ENCODE assay signal across 24 cellular contexts in the genomic region with DNA sequence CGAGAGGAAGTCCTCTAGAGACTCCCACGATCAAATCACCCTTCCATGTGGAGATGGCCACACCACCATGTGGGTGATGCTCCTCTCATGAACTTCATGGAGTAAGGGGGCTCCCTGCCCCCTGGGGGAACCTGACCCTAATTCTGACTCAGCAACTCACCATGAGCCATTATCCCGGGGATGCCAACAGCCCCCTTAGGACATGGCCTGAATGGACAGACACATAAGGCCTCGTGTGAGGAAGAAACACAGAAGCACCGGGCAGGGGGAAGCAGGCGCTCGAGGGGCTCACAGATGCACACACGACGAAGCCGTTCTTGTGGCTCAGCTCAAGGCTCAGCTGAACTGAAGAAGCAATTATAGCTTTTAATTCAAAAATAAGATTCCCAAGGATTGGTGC.
A peak's percentile ranks its signal among the peaks of the same experiment; 100 is the strongest.
DNase-seq lines count a peak whose midpoint lies in the region; ATAC-seq, FAIRE-seq and TF ChIP-seq lines count a peak whose summit lies in the region.
"Had no signal": no experiment of that assay in that cellular context is flagged by ENCODE, and none has a peak within 500 bp of the region (broad histone marks: within the 10 kb centered on the region; RNA-seq: fewer than 3 reads in every experiment).

No MANE protein-coding gene starts in this region.

- TF ChIP-seq RAD21 in HepG2 (CRISPR knock-in tag; IDR thresholded peaks at IDR 0.05) = no peak

- H2AFZ ChIP-seq in HepG2 (ENCODE audit: low read length) (no peak overlapping the region), neuronal stem cell (ENCODE audit: low read length) (no peak overlapping the region)
- H2AFZ ChIP-seq: GM23248 had no signal

- DNase-seq in HepG2 (ENCODE audit: low spot score) = no peak
- no peak for DNase-seq in right lobe of liver
- no peak for DNase-seq in neuronal stem cell (ENCODE audit: low spot score)
- DNase-seq in stimulated activated naive B cell treated with anti-CD40 and anti-IgM and Interleukin-4, amounts not matched to agents 10 μg/mL and 1 μg/mL and 100 μg/mL, for 72 hours = no peak
- DNase-seq in caudate nucleus (lab: John Stamatoyannopoulos, UW) = no peak
- DNase-seq in left ventricle myocardium inferior = no peak
- DNase-seq: Caco-2; CD4-positive, CD25-positive, alpha-beta regulatory T cell; CD8-positive, alpha-beta T cell; DMS153; DND-41; GM23248; H7; HCEC 1CT had no signal

- no peak for ATAC-seq in HepG2
- no peak for ATAC-seq in right lobe of liver
- ATAC-seq in stimulated activated naive B cell treated with anti-CD40 and anti-IgM and Interleukin-4, amounts not matched to agents 10 μg/mL and 1 μg/mL and 100 μg/mL, for 72 hours (replicated peaks) = no peak
- no peak for ATAC-seq in GM19455 (IDR thresholded peaks at IDR 0.05; ENCODE audit: unreplicated experiment)
- ATAC-seq: CD8-positive, alpha-beta T cell had no signal

- FAIRE-seq in HepG2 (lab: Jason Lieb, UNC) = no peak
- FAIRE-seq: A204.1, G401.6, GM12892, H1 had no signal

- 93% methylated on average over 9 of the region's 10 CpGs for WGBS in HepG2 (ENCODE audit: low lambda C conversion rate)
- 88% methylated on average over 3 of the region's 10 CpGs for WGBS in right lobe of liver (ENCODE audit: insufficient coverage, low coverage, low lambda C conversion rate, missing lambda C conversion rate)
- no CpG with 5 or more reads among the region's 10 CpGs for WGBS in neuronal stem cell (ENCODE audit: extremely low coverage in 2 of 2, insufficient read length in 2 of 2, insufficient replicate concordance in 1 of 2), 2 donors

- no peak overlapping the region for H2BK15ac ChIP-seq in neuronal stem cell (ENCODE audit: low read length)

- no peaks in the 10 kb centered on the region for H3K79me1 ChIP-seq in neuronal stem cell (ENCODE audit: low read depth, low read length)

- H3K4me1 Mint-ChIP-seq in stimulated activated naive B cell treated with anti-CD40 and anti-IgM and Interleukin-4, amounts not matched to agents 10 μg/mL and 1 μg/mL and 100 μg/mL, for 72 hours = peaks cover 7 to 8% of the 10 kb centered on the region in 2 donors
- H3K4me1 Mint-ChIP-seq: B cell had no signal

- H3K36me3 ChIP-seq in HepG2 (replicated peaks in 1 of 2; ENCODE audit: control insufficient read depth in 1 of 2, insufficient read depth in 2 of 2, low read length in 2 of 2) = peaks cover 19 to 56% of the 10 kb centered on the region in 2 experiments; a peak in 4 of 5 replicates
- H3K36me3 ChIP-seq in right lobe of liver = peaks cover 0 to 20% (median 2%) of the 10 kb centered on the region in 4 donors
- peaks cover 22 to 63% of the 10 kb centered on the region in 2 donors for H3K36me3 ChIP-seq in neuronal stem cell (replicated peaks in 1 of 2; ENCODE audit: control insufficient read depth in 2 of 2, insufficient read depth in 2 of 2, low read length in 2 of 2)
- peaks cover 67% of the 10 kb centered on the region for H3K36me3 ChIP-seq in left ventricle myocardium inferior

- H3K27ac ChIP-seq in HepG2 (ENCODE audit: extremely low read length, insufficient read depth, low read length) (no peak overlapping the region), right lobe of liver (no peak overlapping the region), neuronal stem cell (replicated peaks; ENCODE audit: low read length) (no peak overlapping the region), temporal lobe (ENCODE audit: low read depth, low read length) (peak overlapping the region; percentile 58), caudate nucleus (ENCODE audit: low read depth, low read length) (no peak overlapping the region), left ventricle myocardium inferior (replicated peaks) (no peak overlapping the region)
- H3K27ac ChIP-seq: 22Rv1, BLaER1, C4-2B, GM23248 had no signal

- H3K27me3 ChIP-seq in HepG2 (ENCODE audit: control insufficient read depth in 1 of 2, insufficient read depth in 2 of 2, low read length in 2 of 2) (no peaks in the 10 kb centered on the region), right lobe of liver (no peaks in the 10 kb centered on the region), neuronal stem cell (ENCODE audit: control insufficient read depth in 3 of 3, insufficient read depth in 3 of 3, low read depth in 1 of 3, low read length in 3 of 3) (no peaks in the 10 kb centered on the region), left ventricle myocardium inferior (ENCODE audit: low read depth) (no peaks in the 10 kb centered on the region)
- H3K27me3 ChIP-seq: BLaER1 had no signal

- peak overlapping the region; percentile 10 for H2BK5ac ChIP-seq in neuronal stem cell (ENCODE audit: low read length)

- H3K18ac ChIP-seq in neuronal stem cell (ENCODE audit: low read length) = no peak overlapping the region

- H3K4me3 Mint-ChIP-seq in stimulated activated naive B cell treated with anti-CD40 and anti-IgM and Interleukin-4, amounts not matched to agents 10 μg/mL and 1 μg/mL and 100 μg/mL, for 72 hours = no peak overlapping the region
- H3K4me3 Mint-ChIP-seq: B cell; CD4-positive, CD25-positive, alpha-beta regulatory T cell; CD8-positive, alpha-beta T cell had no signal

- TF ChIP-seq POLR2A in HepG2 (IDR thresholded peaks at IDR 0.05; ENCODE audit: insufficient read depth in 1 of 2, low read depth in 2 of 2, low read length in 2 of 2) (no peak), right lobe of liver (IDR thresholded peaks at IDR 0.05) (no peak)

- H3K9ac ChIP-seq in HepG2 (ENCODE audit: insufficient read depth, low read depth, low read length) = no peak overlapping the region
- H3K9ac ChIP-seq in neuronal stem cell (ENCODE audit: low read depth, low read length, poor library complexity) = no peak overlapping the region
- H3K9ac ChIP-seq: BLaER1, GM23248 had no signal

- no peaks in the 10 kb centered on the region for H3K27me3 Mint-ChIP-seq in stimulated activated naive B cell treated with anti-CD40 and anti-IgM and Interleukin-4, amounts not matched to agents 10 μg/mL and 1 μg/mL and 100 μg/mL, for 72 hours
- H3K27me3 Mint-ChIP-seq: B cell; CD4-positive, CD25-positive, alpha-beta regulatory T cell had no signal

- H4K91ac ChIP-seq in neuronal stem cell (ENCODE audit: low read depth, low read length, poor library complexity) = no peak overlapping the region

- H2AK5ac ChIP-seq in neuronal stem cell (ENCODE audit: low read depth, low read length) = no peak overlapping the region

- H3K9me3 Mint-ChIP-seq in stimulated activated naive B cell treated with anti-CD40 and anti-IgM and Interleukin-4, amounts not matched to agents 10 μg/mL and 1 μg/mL and 100 μg/mL, for 72 hours = no peaks in the 10 kb centered on the region
- H3K9me3 Mint-ChIP-seq: CD8-positive, alpha-beta T cell had no signal

- no peak overlapping the region for H4K8ac ChIP-seq in neuronal stem cell (ENCODE audit: low read depth, low read length)

- H2BK120ac ChIP-seq in neuronal stem cell (ENCODE audit: low read depth, low read length) = no peak overlapping the region

- no peaks in the 10 kb centered on the region for H3K4me1 ChIP-seq in HepG2 (ENCODE audit: insufficient read depth, low read length)
- no peaks in the 10 kb centered on the region for H3K4me1 ChIP-seq in right lobe of liver
- no peaks in the 10 kb centered on the region for H3K4me1 ChIP-seq in neuronal stem cell (ENCODE audit: control insufficient read depth in 2 of 2, insufficient read depth in 1 of 2, low read depth in 1 of 2, low read length in 2 of 2)
- H3K4me1 ChIP-seq in left ventricle myocardium inferior = peaks cover 44% of the 10 kb centered on the region
- H3K4me1 ChIP-seq: Caco-2 had no signal

- H2BK12ac ChIP-seq in neuronal stem cell (ENCODE audit: low read length) = no peak overlapping the region

- in situ Hi-C loops in HepG2 (cut with HindIII; ENCODE audit: extremely low pct_ligation_motif_present, low pct_unique_long_range_greater_than_20kb) = no loop called here

- H3K27ac Mint-ChIP-seq in stimulated activated naive B cell treated with anti-CD40 and anti-IgM and Interleukin-4, amounts not matched to agents 10 μg/mL and 1 μg/mL and 100 μg/mL, for 72 hours = peak overlapping the region; percentile 84
- H3K27ac Mint-ChIP-seq: B cell; CD4-positive, CD25-positive, alpha-beta regulatory T cell; CD8-positive, alpha-beta T cell had no signal

- H3K14ac ChIP-seq in neuronal stem cell (ENCODE audit: low read length) = no peak overlapping the region

- H3K9me3 ChIP-seq in HepG2 (ENCODE audit: low read length) (no peaks in the 10 kb centered on the region), right lobe of liver (no peaks in the 10 kb centered on the region), neuronal stem cell (replicated peaks in 1 of 2; ENCODE audit: control insufficient read depth in 2 of 2, insufficient read depth in 1 of 2, low read depth in 1 of 2, low read length in 2 of 2) (no peaks in the 10 kb centered on the region), left ventricle myocardium inferior (replicated peaks) (no peaks in the 10 kb centered on the region)
- H3K9me3 ChIP-seq: BLaER1, Caco-2 had no signal

- intact Hi-C loops in HepG2 (cut with micrococcal nuclease; ENCODE audit: unreplicated experiment) = no loop called here
- intact Hi-C loops in right lobe of liver (cut with DNase I) = loop anchor here in 1 of 2 donors (10.0 kb wide), 1 partner anchor 59 kb away; no protein-coding TSS in a partner anchor
- intact Hi-C loops in left ventricle myocardium inferior (cut with micrococcal nuclease) = no loop called here

- peak overlapping the region; percentile 31 for H3K23ac ChIP-seq in neuronal stem cell (ENCODE audit: low read depth, low read length, poor library complexity)

- TF ChIP-seq EP300 in HepG2 (IDR thresholded peaks at IDR 0.05; ENCODE audit: low read depth in 2 of 2, low read length in 2 of 2) (no peak), HepG2 (CRISPR knock-in tag; IDR thresholded peaks at IDR 0.05; ENCODE audit: borderline replicate concordance) (no peak)

- no peak overlapping the region for H3K4me2 ChIP-seq in HepG2 (ENCODE audit: low read depth, low read length)
- H3K4me2 ChIP-seq in neuronal stem cell (ENCODE audit: insufficient read depth, low read length, poor library complexity, severe bottlenecking) = no peak overlapping the region
- H3K4me2 ChIP-seq: BLaER1 had no signal

- no peak for TF ChIP-seq CTCF in HepG2 (CRISPR knock-in tag; IDR thresholded peaks at IDR 0.05)
- no peak for TF ChIP-seq CTCF in right lobe of liver (IDR thresholded peaks at IDR 0.05)
- TF ChIP-seq CTCF in left ventricle myocardium inferior (IDR thresholded peaks at IDR 0.05; ENCODE audit: borderline replicate concordance) = no peak

- no peaks in the 10 kb centered on the region for H4K20me1 ChIP-seq in HepG2 (ENCODE audit: insufficient read depth, low read length)

- BruUV-seq in HepG2 (replicated peaks; lab: Mats Ljungman, UMichigan) = no TSS peak

- CTCF ChIA-PET in HepG2 (lab: Yijun Ruan, JAX; ENCODE audit: low intra/inter-chr PET ratio, low total read pairs) = no interaction called here

- H3K36me3 Mint-ChIP-seq in stimulated activated naive B cell treated with anti-CD40 and anti-IgM and Interleukin-4, amounts not matched to agents 10 μg/mL and 1 μg/mL and 100 μg/mL, for 72 hours = peaks cover 50 to 64% of the 10 kb centered on the region in 2 donors

- H3K4me3 ChIP-seq in HepG2 (replicated peaks in 1 of 3; ENCODE audit: insufficient read depth in 1 of 3, low read depth in 2 of 3, low read length in 3 of 3) = no peak overlapping the region
- H3K4me3 ChIP-seq in right lobe of liver = no peak overlapping the region
- no peak overlapping the region for H3K4me3 ChIP-seq in neuronal stem cell (ENCODE audit: low read length in 2 of 2)
- no peak overlapping the region for H3K4me3 ChIP-seq in left ventricle myocardium inferior
- H3K4me3 ChIP-seq: BLaER1, GM23248 had no signal

- no peak overlapping the region for H3K4ac ChIP-seq in neuronal stem cell (ENCODE audit: low read length)

- POLR2A ChIA-PET in HepG2 (lab: Yijun Ruan, JAX) = no interaction called here

- H3K79me2 ChIP-seq in HepG2 (ENCODE audit: insufficient read depth, low read length) = no peaks in the 10 kb centered on the region
